Comparison of ENCODE assay signal across 8 cellular contexts in genomic region chrX:119880552-119881437, GRCh38. TPM values are rescaled to one million over a fixed set of nuclear protein-coding genes. Genes with fewer than 3 reads are reported as not detected.
A peak's percentile ranks its signal among the peaks of the same experiment; 100 is the strongest.
DNase-seq lines count a peak whose midpoint lies in the region; ATAC-seq and FAIRE-seq lines count a peak whose summit lies in the region.

No MANE protein-coding gene starts in this region.

- FAIRE-seq in frontal cortex (lab: Jason Lieb, UNC) = no peak

- peaks cover 14% of the 10 kb centered on the region for H3K4me1 Mint-ChIP-seq in activated T-cell treated with anti-CD3 and anti-CD28 coated beads, Interleukin-2, amount 50 U/mL, for 72 hours (ENCODE audit: low read depth)

- H3K27me3 Mint-ChIP-seq in activated T-cell treated with anti-CD3 and anti-CD28 coated beads, Interleukin-2, amount 50 U/mL, for 72 hours (ENCODE audit: low read depth) = peaks cover 16% of the 10 kb centered on the region

- DNase-seq in COLO829 (ENCODE audit: low spot score) (peak; percentile 53), NOMO-1 (lab: John Stamatoyannopoulos, UW; ENCODE audit: unreplicated experiment in 2 of 2) (peak; percentile 26 to 44), globus pallidus (ENCODE audit: low spot score) (peak; percentile 11), retina (peak; percentile 33), frontal cortex (ENCODE audit: low spot score in 2 of 2) (no peak)
- DNase-seq in activated T-cell treated with anti-CD3 and anti-CD28 coated beads, Interleukin-2, amount 50 U/mL, for 72 hours = peak; percentile 18 to 29

- peak overlapping the region in 1 of 2 donors; percentile 8 for H3K4me3 Mint-ChIP-seq in activated T-cell treated with anti-CD3 and anti-CD28 coated beads, Interleukin-2, amount 50 U/mL, for 72 hours

- H3K9me3 Mint-ChIP-seq in activated T-cell treated with anti-CD3 and anti-CD28 coated beads, Interleukin-2, amount 50 U/mL, for 72 hours = no peaks in the 10 kb centered on the region

- ATAC-seq in GM18868 (IDR thresholded peaks at IDR 0.05; ENCODE audit: unreplicated experiment) (peak; percentile 92), HG03135 (IDR thresholded peaks at IDR 0.05; ENCODE audit: unreplicated experiment) (peak; percentile 88)
- peak; percentile 83 to 85 for ATAC-seq in activated T-cell treated with anti-CD3 and anti-CD28 coated beads, Interleukin-2, amount 50 U/mL, for 72 hours (replicated peaks in 1 of 2)

- no peak overlapping the region for H3K27ac Mint-ChIP-seq in activated T-cell treated with anti-CD3 and anti-CD28 coated beads, Interleukin-2, amount 50 U/mL, for 72 hours

- peaks cover 0 to 2% of the 10 kb centered on the region in 2 donors for H3K36me3 Mint-ChIP-seq in activated T-cell treated with anti-CD3 and anti-CD28 coated beads, Interleukin-2, amount 50 U/mL, for 72 hours (ENCODE audit: insufficient read depth in 2 of 2)

RNA-seq across cellular contexts. Expression of gene NDUFA1, which starts 9.2 kb away (rescaled TPM):
- 10 to 100 TPM; 55.7 to 63.7 TPM for total RNA-seq in activated T-cell treated with anti-CD3 and anti-CD28 coated beads, Interleukin-2, amount 50 U/mL, for 72 hours
- 46.9 TPM for total RNA-seq in frontal cortex

RNA-seq across cellular contexts. Expression of gene RNF113A, which starts 9.3 kb away (rescaled TPM):
- 10 to 100 TPM; 44.8 to 47.3 TPM for total RNA-seq in activated T-cell treated with anti-CD3 and anti-CD28 coated beads, Interleukin-2, amount 50 U/mL, for 72 hours
- 17.5 TPM for total RNA-seq in frontal cortex

RNA-seq across cellular contexts. Expression of gene AKAP14, which starts 14.9 kb away (rescaled TPM):
- total RNA-seq in activated T-cell treated with anti-CD3 and anti-CD28 coated beads, Interleukin-2, amount 50 U/mL, for 72 hours = not detected
- not detected for total RNA-seq in frontal cortex

RNA-seq across cellular contexts. Expression of gene UPF3B, which starts 28.0 kb away (rescaled TPM):
- total RNA-seq in activated T-cell treated with anti-CD3 and anti-CD28 coated beads, Interleukin-2, amount 50 U/mL, for 72 hours = 10 to 100 TPM; 20.4 to 25.6 TPM
- 3.7 TPM for total RNA-seq in frontal cortex

Comparison
In these comparisons a context has a peak if more than half of its experiments do, and no peak if none do; other contexts are left out.
1. DNase-seq: peak in COLO829 (single experiment), NOMO-1 (2 of 2), activated T-cell treated with anti-CD3 and anti-CD28 coated beads, Interleukin-2, amount 50 U/mL, for 72 hours (2 of 2), globus pallidus (single experiment) and retina (single experiment); none in frontal cortex (0 of 2).
2. Peak in every context shown above with its lines, with median percentiles within 50 percentile points of each other: ATAC-seq.